Comparison of ENCODE assay signal across 9 cellular contexts in genomic region chr6:47733879-47734558, GRCh38. TPM values are rescaled to one million over a fixed set of nuclear protein-coding genes. Genes with fewer than 3 reads are reported as not detected.
A peak's percentile ranks its signal among the peaks of the same experiment; 100 is the strongest.
DNase-seq lines count a peak whose midpoint lies in the region; ATAC-seq, FAIRE-seq and TF ChIP-seq lines count a peak whose summit lies in the region.
"Had no signal": no experiment of that assay in that cellular context is flagged by ENCODE, and none has a peak within 500 bp of the region (broad histone marks: within the 10 kb centered on the region; RNA-seq: fewer than 3 reads in every experiment).

No MANE protein-coding gene starts in this region.

- H3K4me1 ChIP-seq in HUES6 (ENCODE audit: control insufficient read depth, insufficient read depth, low read length) (peaks cover 37% of the 10 kb centered on the region), astrocyte (ENCODE audit: insufficient read depth, low read length) (peaks cover 20% of the 10 kb centered on the region)

- H3K27me3 ChIP-seq in HUES6 (ENCODE audit: control insufficient read depth, insufficient read depth, low read length): no peaks in the 10 kb centered on the region
- H3K27me3 ChIP-seq in astrocyte (ENCODE audit: insufficient read depth, low read length): no peaks in the 10 kb centered on the region
- H3K27me3 ChIP-seq: tibial nerve had no signal

- H3K36me3 Mint-ChIP-seq in astrocyte (ENCODE audit: low read depth, unreplicated experiment): no peaks in the 10 kb centered on the region
- H3K36me3 Mint-ChIP-seq in nephron (ENCODE audit: low read depth): no peaks in the 10 kb centered on the region

- H3K27ac Mint-ChIP-seq in astrocyte (ENCODE audit: unreplicated experiment): no peak overlapping the region
- H3K27ac Mint-ChIP-seq in nephron: no peak overlapping the region

- H3K27ac ChIP-seq in HUES6 (ENCODE audit: low read depth, low read length) (0 out of 2 replicates have a peak overlapping the region, but pooled peaks have one; percentile 32), astrocyte (ENCODE audit: low read depth, low read length) (no peak overlapping the region)
- H3K27ac ChIP-seq: tibial nerve had no signal

- H3K4me3 ChIP-seq in HUES6 (ENCODE audit: low read depth, low read length) (no peak overlapping the region), astrocyte (ENCODE audit: insufficient read depth, low read depth, low read length) (no peak overlapping the region)
- H3K4me3 ChIP-seq: tibial nerve had no signal

- H3K9me3 Mint-ChIP-seq in astrocyte (ENCODE audit: unreplicated experiment) (no peaks in the 10 kb centered on the region), nephron (no peaks in the 10 kb centered on the region)

- no peak overlapping the region for H3K4me3 Mint-ChIP-seq in astrocyte (ENCODE audit: unreplicated experiment)
- no peak overlapping the region for H3K4me3 Mint-ChIP-seq in nephron

- no peak for FAIRE-seq in astrocyte (lab: Jason Lieb, UNC)

- H3K27me3 Mint-ChIP-seq in astrocyte (ENCODE audit: low read depth, unreplicated experiment): no peaks in the 10 kb centered on the region
- H3K27me3 Mint-ChIP-seq in nephron (ENCODE audit: low read depth): no peaks in the 10 kb centered on the region

- no peak overlapping the region for H3K4me2 ChIP-seq in astrocyte (ENCODE audit: low read length)

- H2AFZ ChIP-seq in astrocyte (ENCODE audit: low read depth, low read length): no peak overlapping the region

- peaks cover 18% of the 10 kb centered on the region for H3K4me1 Mint-ChIP-seq in astrocyte (ENCODE audit: low read depth, unreplicated experiment)
- no peaks in the 10 kb centered on the region for H3K4me1 Mint-ChIP-seq in nephron

- DNase-seq in DMS153 treated with DMSO at 0.1 percent for 48 hours (lab: John Stamatoyannopoulos, UW; ENCODE audit: unreplicated experiment) (peak; percentile 37), astrocyte (ENCODE audit: low read depth) (no peak), NCI-H2107 treated with DMSO at 0.1 percent for 48 hours (lab: John Stamatoyannopoulos, UW; ENCODE audit: unreplicated experiment) (no peak), SKM-1 (lab: John Stamatoyannopoulos, UW; ENCODE audit: unreplicated experiment) (no peak)
- no peak for DNase-seq in activated CD4-positive, alpha-beta T cell treated with anti-CD3 and anti-CD28 coated beads for 4 hours

- H3K79me2 ChIP-seq in astrocyte (ENCODE audit: insufficient read depth, low read length): no peaks in the 10 kb centered on the region

- H3K9ac ChIP-seq in HUES6 (ENCODE audit: low read length) (no peak overlapping the region), astrocyte (ENCODE audit: low read length) (no peak overlapping the region)

- H4K20me1 ChIP-seq in astrocyte (ENCODE audit: insufficient read depth, low read length): no peaks in the 10 kb centered on the region

- H3K9me3 ChIP-seq in HUES6 (ENCODE audit: control insufficient read depth, insufficient read depth, low read depth, low read length) (no peaks in the 10 kb centered on the region), astrocyte (ENCODE audit: insufficient read depth, low read depth, low read length) (no peaks in the 10 kb centered on the region)
- H3K9me3 ChIP-seq: tibial nerve had no signal

- TF ChIP-seq CTCF in astrocyte (IDR thresholded peaks at IDR 0.05; ENCODE audit: insufficient read depth, low read depth, low read length): peak; percentile 23
- peak; percentile 23 to 48 (median 23) for TF ChIP-seq CTCF in nephron (IDR thresholded peaks at IDR 0.05; ENCODE audit: unreplicated experiment in 3 of 3)

- peak; percentile 71 for ATAC-seq in GM19395 (IDR thresholded peaks at IDR 0.05; ENCODE audit: unreplicated experiment)

- H3K36me3 ChIP-seq in HUES6 (ENCODE audit: control insufficient read depth, insufficient read depth, low read length): no peaks in the 10 kb centered on the region
- H3K36me3 ChIP-seq in astrocyte (ENCODE audit: insufficient read depth, low read length): no peaks in the 10 kb centered on the region
- H3K36me3 ChIP-seq: tibial nerve had no signal

RNA-seq across cellular contexts. Expression of gene ADGRF4, which starts 35.6 kb away (rescaled TPM):
- total RNA-seq in astrocyte: 1.2 and 1.4 TPM in 2 replicates
- total RNA-seq: tibial nerve had no signal

RNA-seq across cellular contexts. Expression of gene OPN5, which starts 47.8 kb away (rescaled TPM):
- not detected in 2 replicates for total RNA-seq in astrocyte
- total RNA-seq: tibial nerve had no signal
